ENCODE assay signal across 21 cellular contexts in genomic region chr20:47188540-47188939, GRCh38.
"Had no signal": no experiment of that assay in that cellular context is flagged by ENCODE, and none has a peak within 500 bp of the region (broad histone marks: within the 10 kb centered on the region; RNA-seq: fewer than 3 reads in every experiment).

No MANE protein-coding gene starts in this region.

- H3K36me3 ChIP-seq: cardiac muscle cell, gastroesophageal sphincter, left ventricle myocardium inferior, prostate gland, right atrium auricular region, upper lobe of right lung had no signal

- H3K27me3 Mint-ChIP-seq: stimulated activated memory B cell treated with anti-CD40 and anti-IgM and Interleukin-4, amounts not matched to agents 10 μg/mL and 1 μg/mL and 100 μg/mL, for 72 hours had no signal

- H3K4me1 ChIP-seq: gastroesophageal sphincter, left ventricle myocardium inferior, prostate gland, right atrium auricular region, testis, upper lobe of right lung had no signal

- H3K27me3 ChIP-seq: cardiac muscle cell, gastroesophageal sphincter, right atrium auricular region, testis had no signal

- H3K4me1 Mint-ChIP-seq: stimulated activated memory B cell treated with anti-CD40 and anti-IgM and Interleukin-4, amounts not matched to agents 10 μg/mL and 1 μg/mL and 100 μg/mL, for 72 hours had no signal

- H3K4me3 Mint-ChIP-seq: activated naive CD4-positive, alpha-beta T cell treated with anti-CD3 and anti-CD28 coated beads, Interleukin-2, amount 50 U/mL, for 24 hours; activated T-cell treated with anti-CD3 and anti-CD28 coated beads, Interleukin-2, amount 50 U/mL, for 4 hours; stimulated activated memory B cell treated with anti-CD40 and anti-IgM and Interleukin-4, amounts not matched to agents 10 μg/mL and 1 μg/mL and 100 μg/mL, for 72 hours had no signal

- H3K9me3 ChIP-seq: gastroesophageal sphincter, left ventricle myocardium inferior, prostate gland, right atrium auricular region, testis, upper lobe of right lung had no signal

- H3K4me3 ChIP-seq: cardiac muscle cell, gastroesophageal sphincter, left ventricle myocardium inferior, prostate gland, right atrium auricular region, skin epidermis, testis, upper lobe of right lung had no signal

- DNase-seq: activated CD8-positive, alpha-beta memory T cell treated with anti-CD3 and anti-CD28 coated beads, Interleukin-2, amount 50 U/mL, for 4 hours; activated effector memory CD4-positive, alpha-beta T cell treated with anti-CD3 and anti-CD28 coated beads, Interleukin-2, amount 50 U/mL, for 16 hours; activated T-cell treated with anti-CD3 and anti-CD28 coated beads, Interleukin-2, amount 50 U/mL, for 4 hours; amniotic stem cell; erythroblast; immature natural killer cell; kidney glomerular epithelial cell; left ventricle myocardium inferior; midbrain; stimulated activated CD4-positive, alpha-beta T cell treated with anti-CD3 and anti-CD28 coated beads, Interleukin-4, amount 100 ng/mL, for 24 hours; T-helper 1 cell; testis; upper lobe of right lung had no signal

- H3K9me3 Mint-ChIP-seq: activated naive CD4-positive, alpha-beta T cell treated with anti-CD3 and anti-CD28 coated beads, Interleukin-2, amount 50 U/mL, for 24 hours; activated T-cell treated with anti-CD3 and anti-CD28 coated beads, Interleukin-2, amount 50 U/mL, for 4 hours; immature natural killer cell; stimulated activated memory B cell treated with anti-CD40 and anti-IgM and Interleukin-4, amounts not matched to agents 10 μg/mL and 1 μg/mL and 100 μg/mL, for 72 hours had no signal

- H3K27ac ChIP-seq: cardiac muscle cell, gastroesophageal sphincter, left ventricle myocardium inferior, prostate gland, right atrium auricular region, skin epidermis, testis, upper lobe of right lung had no signal

- H3K27ac Mint-ChIP-seq: activated naive CD4-positive, alpha-beta T cell treated with anti-CD3 and anti-CD28 coated beads, Interleukin-2, amount 50 U/mL, for 24 hours; immature natural killer cell; stimulated activated memory B cell treated with anti-CD40 and anti-IgM and Interleukin-4, amounts not matched to agents 10 μg/mL and 1 μg/mL and 100 μg/mL, for 72 hours had no signal

- H3K36me3 Mint-ChIP-seq: activated naive CD4-positive, alpha-beta T cell treated with anti-CD3 and anti-CD28 coated beads, Interleukin-2, amount 50 U/mL, for 24 hours; immature natural killer cell; stimulated activated memory B cell treated with anti-CD40 and anti-IgM and Interleukin-4, amounts not matched to agents 10 μg/mL and 1 μg/mL and 100 μg/mL, for 72 hours had no signal

- ATAC-seq: activated CD4-positive, CD25-positive, alpha-beta regulatory T cell treated with anti-CD3 and anti-CD28 coated beads, Interleukin-2, amount 50 U/mL, for 24 hours; activated T-cell treated with anti-CD3 and anti-CD28 coated beads, Interleukin-2, amount 50 U/mL, for 4 hours; gastroesophageal sphincter; stimulated activated memory B cell treated with anti-CD40 and anti-IgM and Interleukin-4, amounts not matched to agents 10 μg/mL and 1 μg/mL and 100 μg/mL, for 72 hours; upper lobe of right lung had no signal
